In the genomic region with DNA sequence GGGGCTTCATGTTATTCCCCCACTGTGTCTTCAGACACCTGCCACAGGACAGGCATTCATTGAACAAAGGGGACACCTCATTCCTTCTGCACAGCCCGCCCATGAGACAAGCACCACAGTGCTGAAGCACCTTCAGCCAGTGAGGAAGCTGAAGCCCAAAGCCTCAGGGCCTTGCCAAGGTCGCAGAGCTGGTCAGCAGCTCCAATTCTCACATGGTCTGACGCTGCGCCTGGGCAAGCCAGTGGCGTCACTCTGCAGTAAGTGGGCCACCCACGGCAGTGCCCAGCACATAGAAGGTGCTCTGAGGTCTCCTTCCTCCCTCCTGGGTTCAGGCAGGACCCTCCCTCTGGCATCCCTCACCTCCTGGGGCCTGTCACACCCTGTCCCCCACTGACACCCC, we compare ENCODE assay signal across 34 cellular contexts. TPM values are rescaled to one million over a fixed set of nuclear protein-coding genes. Genes with fewer than 3 reads are reported as not detected.
"Had no signal": no experiment of that assay in that cellular context is flagged by ENCODE, and none has a peak within 500 bp of the region (broad histone marks: within the 10 kb centered on the region; RNA-seq: fewer than 3 reads in every experiment).

No MANE protein-coding gene starts in this region.

- H3K9me3 ChIP-seq: esophagus squamous epithelium, gastroesophageal sphincter had no signal

- FAIRE-seq: astrocyte, bronchial epithelial cell, colon, endometrium, endothelial cell of umbilical vein had no signal

- H3K4me1 ChIP-seq: esophagus squamous epithelium, gastroesophageal sphincter had no signal

- H3K27ac ChIP-seq: brain microvascular endothelial cell, epithelial cell of prostate, esophagus squamous epithelium, gastroesophageal sphincter, WERI-Rb-1 had no signal

- DNase-seq: activated B cell treated with CpG ODN at 0.5 μM for 24 hours; activated CD4-positive, alpha-beta memory T cell treated with anti-CD3 and anti-CD28 coated beads for 36 hours; activated CD4-positive, alpha-beta T cell treated with anti-CD3 and anti-CD28 coated beads for 48 hours; activated CD8-positive, alpha-beta memory T cell treated with anti-CD3 and anti-CD28 coated beads, Interleukin-2, amount 50 U/mL, for 48 hours; activated gamma-delta T cell; activated naive CD4-positive, alpha-beta T cell; activated naive CD4-positive, alpha-beta T cell treated with anti-CD3 and anti-CD28 coated beads, Interleukin-2, amount 10 ng/mL, durations not matched to agents 7 days and 5 days; activated naive CD8-positive, alpha-beta T cell treated with anti-CD3 and anti-CD28 coated beads, Interleukin-2, amount 10 ng/mL, durations not matched to agents 7 days and 5 days; activated T-cell treated with anti-CD3 and anti-CD28 coated beads for 4 hours; activated T-cell treated with anti-CD3 and anti-CD28 coated beads, Interleukin-2, amount 50 U/mL, for 24 hours; activated T-cell treated with anti-CD3 and anti-CD28 coated beads, Interleukin-2, amount 50 U/mL, for 72 hours; amniotic stem cell; anterior cingulate cortex; brain microvascular endothelial cell; cortex of kidney; dermis blood vessel endothelial cell; effector CD4-positive, alpha-beta T cell; effector memory CD8-positive, alpha-beta T cell; esophagus squamous epithelium; foreskin melanocyte; T-helper 1 cell; T-helper 17 cell; T1000; WERI-Rb-1 had no signal

- H3K36me3 ChIP-seq: brain microvascular endothelial cell, esophagus squamous epithelium, gastroesophageal sphincter had no signal

- H3K4me3 ChIP-seq: esophagus squamous epithelium, gastroesophageal sphincter had no signal

RNA-seq across cellular contexts. Expression of gene GRM4, which starts 43.2 kb away (rescaled TPM):
- total RNA-seq: activated B cell treated with CpG ODN at 0.5 μM for 24 hours, bronchial epithelial cell, cardiac septum, dermis blood vessel endothelial cell, endothelial cell of umbilical vein, esophagus squamous epithelium, gastroesophageal sphincter, glomerular endothelial cell, T-helper 17 cell had no signal
- polyA plus RNA-seq: fibroblast of lung had no signal
